ENCODE assay signal across 1 cellular context in the genomic region with DNA sequence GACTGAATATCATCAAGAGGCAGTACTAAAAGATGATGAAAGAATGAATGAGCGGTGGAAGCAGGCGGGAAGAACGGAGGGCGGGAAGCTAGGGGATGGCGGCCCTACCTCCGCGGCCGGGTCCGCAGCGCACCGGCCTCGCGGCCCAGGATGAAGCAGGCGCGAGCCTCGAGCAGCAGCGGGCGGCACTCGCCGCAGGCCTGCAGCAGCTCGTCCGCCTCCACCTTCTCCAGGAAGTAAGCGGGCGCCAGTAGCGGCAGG.
TF ChIP-seq lines count a peak whose summit lies in the region.

No MANE protein-coding gene starts in this region.

TF ChIP-seq in SK-N-SH treated with all-trans-retinoic acid at 6 μM for 48 hours, 23 proteins besides CTCF, POLR2A, EP300 and RAD21:
- TF ChIP-seq CSRNP3 (CRISPR knock-in tag; IDR thresholded peaks at IDR 0.05) = no peak
- TF ChIP-seq ZNF70 (CRISPR knock-in tag; IDR thresholded peaks at IDR 0.05) = no peak
- TF ChIP-seq ISL1 (CRISPR knock-in tag; IDR thresholded peaks at IDR 0.05) = no peak
- TF ChIP-seq, protein P1, sequence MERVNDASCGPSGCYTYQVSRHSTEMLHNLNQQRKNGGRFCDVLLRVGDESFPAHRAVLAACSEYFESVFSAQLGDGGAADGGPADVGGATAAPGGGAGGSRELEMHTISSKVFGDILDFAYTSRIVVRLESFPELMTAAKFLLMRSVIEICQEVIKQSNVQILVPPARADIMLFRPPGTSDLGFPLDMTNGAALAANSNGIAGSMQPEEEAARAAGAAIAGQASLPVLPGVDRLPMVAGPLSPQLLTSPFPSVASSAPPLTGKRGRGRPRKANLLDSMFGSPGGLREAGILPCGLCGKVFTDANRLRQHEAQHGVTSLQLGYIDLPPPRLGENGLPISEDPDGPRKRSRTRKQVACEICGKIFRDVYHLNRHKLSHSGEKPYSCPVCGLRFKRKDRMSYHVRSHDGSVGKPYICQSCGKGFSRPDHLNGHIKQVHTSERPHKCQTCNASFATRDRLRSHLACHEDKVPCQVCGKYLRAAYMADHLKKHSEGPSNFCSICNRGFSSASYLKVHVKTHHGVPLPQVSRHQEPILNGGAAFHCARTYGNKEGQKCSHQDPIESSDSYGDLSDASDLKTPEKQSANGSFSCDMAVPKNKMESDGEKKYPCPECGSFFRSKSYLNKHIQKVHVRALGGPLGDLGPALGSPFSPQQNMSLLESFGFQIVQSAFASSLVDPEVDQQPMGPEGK (CRISPR knock-in tag; IDR thresholded peaks at IDR 0.05; ENCODE audit: borderline replicate concordance) = no peak
- TF ChIP-seq TCF4 (CRISPR knock-in tag; IDR thresholded peaks at IDR 0.05; ENCODE audit: borderline replicate concordance) = no peak
- TF ChIP-seq ZFP3 (CRISPR knock-in tag; IDR thresholded peaks at IDR 0.05) = no peak
- no peak for TF ChIP-seq ZC3H10 (CRISPR knock-in tag; IDR thresholded peaks at IDR 0.05)
- no peak for TF ChIP-seq RARB (CRISPR knock-in tag; IDR thresholded peaks at IDR 0.05)
- no peak for TF ChIP-seq SNAI2 (CRISPR knock-in tag; IDR thresholded peaks at IDR 0.05)
- no peak for TF ChIP-seq ZNF565 (CRISPR knock-in tag; conservative IDR thresholded peaks at IDR 0.05; ENCODE audit: low read depth)
- TF ChIP-seq TOX (CRISPR knock-in tag; IDR thresholded peaks at IDR 0.05; ENCODE audit: borderline replicate concordance) = no peak
- no peak for TF ChIP-seq PPARA (CRISPR knock-in tag; IDR thresholded peaks at IDR 0.05; ENCODE audit: borderline replicate concordance)
- TF ChIP-seq ESRRG (CRISPR knock-in tag; IDR thresholded peaks at IDR 0.05) = no peak
- TF ChIP-seq, protein P2, sequence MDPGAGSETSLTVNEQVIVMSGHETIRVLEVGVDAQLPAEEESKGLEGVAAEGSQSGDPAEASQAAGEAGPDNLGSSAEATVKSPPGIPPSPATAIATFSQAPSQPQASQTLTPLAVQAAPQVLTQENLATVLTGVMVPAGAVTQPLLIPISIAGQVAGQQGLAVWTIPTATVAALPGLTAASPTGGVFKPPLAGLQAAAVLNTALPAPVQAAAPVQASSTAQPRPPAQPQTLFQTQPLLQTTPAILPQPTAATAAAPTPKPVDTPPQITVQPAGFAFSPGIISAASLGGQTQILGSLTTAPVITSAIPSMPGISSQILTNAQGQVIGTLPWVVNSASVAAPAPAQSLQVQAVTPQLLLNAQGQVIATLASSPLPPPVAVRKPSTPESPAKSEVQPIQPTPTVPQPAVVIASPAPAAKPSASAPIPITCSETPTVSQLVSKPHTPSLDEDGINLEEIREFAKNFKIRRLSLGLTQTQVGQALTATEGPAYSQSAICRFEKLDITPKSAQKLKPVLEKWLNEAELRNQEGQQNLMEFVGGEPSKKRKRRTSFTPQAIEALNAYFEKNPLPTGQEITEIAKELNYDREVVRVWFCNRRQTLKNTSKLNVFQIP (CRISPR knock-in tag; IDR thresholded peaks at IDR 0.05; ENCODE audit: borderline replicate concordance, low read depth) = no peak
- no peak for TF ChIP-seq BACH2 (CRISPR knock-in tag; IDR thresholded peaks at IDR 0.05; ENCODE audit: borderline replicate concordance)
